Comparison of ENCODE assay signal across 22 cellular contexts in the genomic region with DNA sequence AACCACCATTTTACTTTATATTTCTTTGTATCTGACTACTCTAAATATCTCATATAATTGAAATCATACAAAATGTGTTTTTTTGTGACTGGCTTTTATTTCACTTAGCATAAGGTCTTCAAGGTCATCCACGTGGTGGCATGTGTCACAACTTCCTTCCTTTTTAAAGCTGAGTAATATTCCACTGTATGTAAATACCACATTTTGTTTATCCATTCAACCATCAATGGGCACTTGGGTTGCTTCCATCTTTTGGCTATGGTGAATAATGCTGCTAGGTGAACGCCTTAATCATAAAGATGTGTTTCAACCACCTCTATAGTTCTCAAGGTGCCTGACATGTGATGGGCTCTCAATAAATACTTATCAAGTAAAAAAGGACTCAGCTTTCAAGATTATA. TPM values are rescaled to one million over a fixed set of nuclear protein-coding genes. Genes with fewer than 3 reads are reported as not detected.
DNase-seq lines count a peak whose midpoint lies in the region; ATAC-seq and TF ChIP-seq lines count a peak whose summit lies in the region.
"Had no signal": no experiment of that assay in that cellular context is flagged by ENCODE, and none has a peak within 500 bp of the region (broad histone marks: within the 10 kb centered on the region; RNA-seq: fewer than 3 reads in every experiment).

No MANE protein-coding gene starts in this region.

- H3K4me1 Mint-ChIP-seq in activated CD4-positive, alpha-beta T cell treated with anti-CD3 and anti-CD28 coated beads for 36 hours, result peaks cover 61% of the 10 kb centered on the region
- H3K4me1 Mint-ChIP-seq in activated T-helper 17 cell treated with anti-CD3 and anti-CD28 coated beads, Interleukin-2, amount 50 U/mL, for 72 hours, result peaks cover 33% of the 10 kb centered on the region
- H3K4me1 Mint-ChIP-seq: neural crest cell had no signal

- peak overlapping the region; percentile 8 for H3K27ac ChIP-seq in psoas muscle

- H3K27ac Mint-ChIP-seq in activated CD4-positive, alpha-beta T cell treated with anti-CD3 and anti-CD28 coated beads for 36 hours, result no peak overlapping the region
- H3K27ac Mint-ChIP-seq in activated T-helper 17 cell treated with anti-CD3 and anti-CD28 coated beads, Interleukin-2, amount 50 U/mL, for 72 hours, result peak overlapping the region; percentile 78
- H3K27ac Mint-ChIP-seq: progenitor cell of endocrine pancreas had no signal

- no peak for TF ChIP-seq CTCF in psoas muscle (IDR thresholded peaks at IDR 0.05)

- peak; percentile 50 for ATAC-seq in activated CD4-positive, alpha-beta T cell treated with anti-CD3 and anti-CD28 coated beads for 36 hours
- ATAC-seq in activated T-helper 17 cell treated with anti-CD3 and anti-CD28 coated beads, Interleukin-2, amount 50 U/mL, for 72 hours (replicated peaks), result peak; percentile 72
- no peak for ATAC-seq in psoas muscle
- ATAC-seq: esophagus mucosa, left ventricle myocardium superior, Right ventricle myocardium inferior had no signal

- POLR2A ChIA-PET in activated CD4-positive, alpha-beta T cell treated with anti-CD3 and anti-CD28 coated beads for 36 hours (lab: Charles Lee), result interaction anchor here (0.8 kb wide), 1 partner anchor 15 kb away, joined by 3 read pairs; the partner anchor contains the start of gene RAB30

- H3K36me3 ChIP-seq in psoas muscle (ENCODE audit: insufficient read depth in 1 of 2, low read depth in 1 of 2), result no peaks in the 10 kb centered on the region

- 74 to 81% (median 80%) methylated on average over 2 of the region's 2 CpGs for WGBS in psoas muscle, 3 donors

- CTCF ChIA-PET in activated CD4-positive, alpha-beta T cell treated with anti-CD3 and anti-CD28 coated beads for 36 hours (lab: Charles Lee), result interaction anchor here (0.6 kb wide), 1 partner anchor 243 kb away, joined by 4 read pairs; no protein-coding TSS in a partner anchor

- no peak overlapping the region for H3K4me3 ChIP-seq in psoas muscle

- DNase-seq in activated CD4-positive, alpha-beta T cell treated with anti-CD3 and anti-CD28 coated beads for 36 hours, result no peak
- no peak for DNase-seq in activated CD4-positive, alpha-beta T cell treated with anti-CD3 and anti-CD28 coated beads, Interleukin-2, amount 50 U/mL, for 1 hour
- peak; percentile 22 for DNase-seq in HCEC 1CT
- no peak for DNase-seq in psoas muscle
- no peak for DNase-seq in DMS79 treated with DMSO at 0.1 percent for 48 hours (lab: John Stamatoyannopoulos, UW)
- DNase-seq in T-helper 9 cell, result no peak
- DNase-seq in 8988T, result no peak
- DNase-seq: aorta; BE2C; DND-41; effector CD4-positive, alpha-beta T cell; foreskin melanocyte; hypothalamus; Kasumi-1; left ventricle myocardium superior; NCI-H187 treated with DMSO at 0.1 percent for 48 hours; OCI-M1 had no signal

- H3K36me3 Mint-ChIP-seq in activated CD4-positive, alpha-beta T cell treated with anti-CD3 and anti-CD28 coated beads for 36 hours (ENCODE audit: low read depth), result peaks cover 18% of the 10 kb centered on the region
- no peaks in the 10 kb centered on the region for H3K36me3 Mint-ChIP-seq in activated T-helper 17 cell treated with anti-CD3 and anti-CD28 coated beads, Interleukin-2, amount 50 U/mL, for 72 hours (ENCODE audit: low read depth)

- no peaks in the 10 kb centered on the region for H3K27me3 ChIP-seq in psoas muscle (ENCODE audit: insufficient read depth in 3 of 3, low read length in 2 of 3)
- H3K27me3 ChIP-seq: BE2C had no signal

- no peaks in the 10 kb centered on the region for H3K27me3 Mint-ChIP-seq in activated CD4-positive, alpha-beta T cell treated with anti-CD3 and anti-CD28 coated beads for 36 hours
- no peaks in the 10 kb centered on the region for H3K27me3 Mint-ChIP-seq in activated T-helper 17 cell treated with anti-CD3 and anti-CD28 coated beads, Interleukin-2, amount 50 U/mL, for 72 hours
- H3K27me3 Mint-ChIP-seq: progenitor cell of endocrine pancreas had no signal

- no peak overlapping the region for H3K4me3 Mint-ChIP-seq in activated CD4-positive, alpha-beta T cell treated with anti-CD3 and anti-CD28 coated beads for 36 hours
- peak overlapping the region; percentile 56 for H3K4me3 Mint-ChIP-seq in activated T-helper 17 cell treated with anti-CD3 and anti-CD28 coated beads, Interleukin-2, amount 50 U/mL, for 72 hours
- H3K4me3 Mint-ChIP-seq: neural crest cell had no signal

- peaks cover 64% of the 10 kb centered on the region for H3K4me1 ChIP-seq in psoas muscle

- H3K9me3 ChIP-seq in psoas muscle, result no peaks in the 10 kb centered on the region
- H3K9me3 ChIP-seq: BE2C had no signal

- intact Hi-C loops in activated CD4-positive, alpha-beta T cell treated with anti-CD3 and anti-CD28 coated beads for 36 hours (cut with DNase I, micrococcal nuclease), result loop anchor here in 1 of 2 experiments (5.0 kb wide), 1 partner anchor 49 kb away; no protein-coding TSS in a partner anchor
- intact Hi-C loops in psoas muscle (cut with DNase I), result no loop called here

- H3K9me3 Mint-ChIP-seq in activated CD4-positive, alpha-beta T cell treated with anti-CD3 and anti-CD28 coated beads for 36 hours (ENCODE audit: low read depth), result peaks cover 6% of the 10 kb centered on the region
- peaks cover 8% of the 10 kb centered on the region for H3K9me3 Mint-ChIP-seq in activated T-helper 17 cell treated with anti-CD3 and anti-CD28 coated beads, Interleukin-2, amount 50 U/mL, for 72 hours
- H3K9me3 Mint-ChIP-seq: neural crest cell had no signal

RNA-seq across cellular contexts. Expression of gene RAB30, which starts 15.5 kb away (rescaled TPM):
- 10 to 100 TPM; 11.4 to 13.2 TPM for total RNA-seq in activated CD4-positive, alpha-beta T cell treated with anti-CD3 and anti-CD28 coated beads for 36 hours
- 1 to 10 TPM; 7.0 to 8.7 TPM for total RNA-seq in activated T-helper 17 cell treated with anti-CD3 and anti-CD28 coated beads, Interleukin-2, amount 50 U/mL, for 72 hours
- total RNA-seq in psoas muscle, result 10 to 100 TPM; 15.2 to 89.7 (median 37.6) TPM
- polyA plus RNA-seq in psoas muscle, result 10 to 100 TPM in 2 of 3 donors, 1 to 10 TPM in 1; 3.4 to 21.5 (median 13.7) TPM

Comparison
In these comparisons a context has a peak if more than half of its experiments do, and no peak if none do; other contexts are left out.
1. ATAC-seq: peak in activated CD4-positive, alpha-beta T cell treated with anti-CD3 and anti-CD28 coated beads for 36 hours (single experiment) and activated T-helper 17 cell treated with anti-CD3 and anti-CD28 coated beads, Interleukin-2, amount 50 U/mL, for 72 hours (single experiment); none in psoas muscle (0 of 4).